In the genomic region with DNA sequence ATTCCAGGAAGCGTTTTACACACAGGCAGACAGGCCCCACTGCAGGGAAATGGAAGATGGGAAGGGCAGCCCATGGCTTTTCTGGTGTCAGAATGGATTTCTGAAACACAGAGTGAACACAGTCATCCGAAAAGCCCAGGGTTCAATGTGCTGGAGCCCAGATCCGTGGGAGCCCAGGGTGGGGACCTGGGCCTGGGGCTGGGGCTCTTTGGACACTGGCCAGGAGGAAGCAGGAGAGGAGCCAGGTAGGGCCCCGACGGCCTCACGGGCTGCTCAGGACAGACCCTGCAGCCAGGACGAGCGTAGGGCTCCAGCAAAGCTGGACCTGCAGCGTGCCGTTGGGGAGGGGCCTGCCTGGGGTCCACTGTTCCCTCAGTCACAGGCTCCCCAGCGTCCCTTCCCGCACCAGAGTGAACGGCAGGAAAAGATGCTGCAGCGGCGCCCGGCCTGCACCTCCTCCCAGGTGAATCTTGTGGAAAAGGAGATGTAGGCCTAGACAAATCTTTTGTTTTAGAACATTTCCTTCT, we compare ENCODE assay signal across 25 cellular contexts.
"Had no signal": no experiment of that assay in that cellular context is flagged by ENCODE, and none has a peak within 500 bp of the region (broad histone marks: within the 10 kb centered on the region; RNA-seq: fewer than 3 reads in every experiment).

No MANE protein-coding gene starts in this region.

- H3K4me3 ChIP-seq: left ventricle myocardium inferior, lung, neural progenitor cell, pancreas, prostate gland, sigmoid colon, spleen, testis, thyroid gland, transverse colon, upper lobe of left lung, vagina had no signal

- H3K36me3 Mint-ChIP-seq: mesothelial cell of epicardium; natural killer cell; neural progenitor cell; stimulated activated effector memory CD8-positive, alpha-beta T cell treated with anti-CD3 and anti-CD28 coated beads, Interleukin-12 subunit alpha, Interleukin-12 subunit beta, amount 100 ng/mL, for 72 hours had no signal

- ATAC-seq: natural killer cell; pancreas; stimulated activated effector memory CD8-positive, alpha-beta T cell treated with anti-CD3 and anti-CD28 coated beads, Interleukin-12 subunit alpha, Interleukin-12 subunit beta, amount 100 ng/mL, for 72 hours; stimulated activated naive CD8-positive, alpha-beta T cell treated with anti-CD3 and anti-CD28 coated beads, Interleukin-15, amount 100 ng/mL, for 72 hours had no signal

- H3K36me3 ChIP-seq: left ventricle myocardium inferior, neural progenitor cell, pancreas, prostate gland, sigmoid colon, spleen, thyroid gland, transverse colon, upper lobe of left lung, vagina had no signal

- H3K4me3 Mint-ChIP-seq: mesothelial cell of epicardium; naive B cell; natural killer cell; nephron progenitor cell; neural progenitor cell; stimulated activated effector memory CD8-positive, alpha-beta T cell treated with anti-CD3 and anti-CD28 coated beads, Interleukin-12 subunit alpha, Interleukin-12 subunit beta, amount 100 ng/mL, for 72 hours; stimulated activated naive CD8-positive, alpha-beta T cell treated with anti-CD3 and anti-CD28 coated beads, Interleukin-15, amount 100 ng/mL, for 72 hours had no signal

- H3K9me3 ChIP-seq: pancreas, prostate gland, testis, thyroid gland, vagina had no signal

- H3K9ac ChIP-seq: neural progenitor cell had no signal

- H3K27ac Mint-ChIP-seq: mesothelial cell of epicardium; naive B cell; natural killer cell; nephron progenitor cell; neural progenitor cell; stimulated activated effector memory CD8-positive, alpha-beta T cell treated with anti-CD3 and anti-CD28 coated beads, Interleukin-12 subunit alpha, Interleukin-12 subunit beta, amount 100 ng/mL, for 72 hours; stimulated activated naive CD8-positive, alpha-beta T cell treated with anti-CD3 and anti-CD28 coated beads, Interleukin-15, amount 100 ng/mL, for 72 hours had no signal

- DNase-seq: islet precursor cell; left ventricle myocardium inferior; mesendoderm; naive B cell; natural killer cell; nephron progenitor cell; retina; right cardiac atrium; sigmoid colon; small intestine; spleen; stimulated activated CD4-positive, alpha-beta T cell treated with anti-CD3 and anti-CD28 coated beads, Interleukin-4, amount 100 ng/mL, for 24 hours; stimulated activated naive CD4-positive, alpha-beta T cell treated with Interleukin-2 at 50 U/mL for 16 hours; stimulated activated naive CD8-positive, alpha-beta T cell treated with anti-CD3 and anti-CD28 coated beads, Interleukin-15, amount 100 ng/mL, for 72 hours; testis; thyroid gland; transverse colon had no signal

- H2AFZ ChIP-seq: neural progenitor cell had no signal

- H3K4me1 Mint-ChIP-seq: mesothelial cell of epicardium; natural killer cell; nephron progenitor cell; neural progenitor cell; stimulated activated effector memory CD8-positive, alpha-beta T cell treated with anti-CD3 and anti-CD28 coated beads, Interleukin-12 subunit alpha, Interleukin-12 subunit beta, amount 100 ng/mL, for 72 hours; stimulated activated naive CD8-positive, alpha-beta T cell treated with anti-CD3 and anti-CD28 coated beads, Interleukin-15, amount 100 ng/mL, for 72 hours had no signal

- H3K4me1 ChIP-seq: left ventricle myocardium inferior, neural progenitor cell, pancreas, prostate gland, sigmoid colon, spleen, testis, thyroid gland, transverse colon, upper lobe of left lung, vagina had no signal

- H3K27me3 Mint-ChIP-seq: stimulated activated naive CD8-positive, alpha-beta T cell treated with anti-CD3 and anti-CD28 coated beads, Interleukin-15, amount 100 ng/mL, for 72 hours had no signal

- H3K27me3 ChIP-seq: neural progenitor cell, pancreas, sigmoid colon, testis, thyroid gland, upper lobe of left lung, vagina had no signal

- FAIRE-seq: pancreas, small intestine had no signal

- H3K4me2 ChIP-seq: neural progenitor cell had no signal

- H3K27ac ChIP-seq: left ventricle myocardium inferior, neural progenitor cell, pancreas, prostate gland, sigmoid colon, spleen, testis, thyroid gland, transverse colon, upper lobe of left lung, vagina had no signal
